Comparison of ENCODE assay signal across 1 cellular context in the genomic region with DNA sequence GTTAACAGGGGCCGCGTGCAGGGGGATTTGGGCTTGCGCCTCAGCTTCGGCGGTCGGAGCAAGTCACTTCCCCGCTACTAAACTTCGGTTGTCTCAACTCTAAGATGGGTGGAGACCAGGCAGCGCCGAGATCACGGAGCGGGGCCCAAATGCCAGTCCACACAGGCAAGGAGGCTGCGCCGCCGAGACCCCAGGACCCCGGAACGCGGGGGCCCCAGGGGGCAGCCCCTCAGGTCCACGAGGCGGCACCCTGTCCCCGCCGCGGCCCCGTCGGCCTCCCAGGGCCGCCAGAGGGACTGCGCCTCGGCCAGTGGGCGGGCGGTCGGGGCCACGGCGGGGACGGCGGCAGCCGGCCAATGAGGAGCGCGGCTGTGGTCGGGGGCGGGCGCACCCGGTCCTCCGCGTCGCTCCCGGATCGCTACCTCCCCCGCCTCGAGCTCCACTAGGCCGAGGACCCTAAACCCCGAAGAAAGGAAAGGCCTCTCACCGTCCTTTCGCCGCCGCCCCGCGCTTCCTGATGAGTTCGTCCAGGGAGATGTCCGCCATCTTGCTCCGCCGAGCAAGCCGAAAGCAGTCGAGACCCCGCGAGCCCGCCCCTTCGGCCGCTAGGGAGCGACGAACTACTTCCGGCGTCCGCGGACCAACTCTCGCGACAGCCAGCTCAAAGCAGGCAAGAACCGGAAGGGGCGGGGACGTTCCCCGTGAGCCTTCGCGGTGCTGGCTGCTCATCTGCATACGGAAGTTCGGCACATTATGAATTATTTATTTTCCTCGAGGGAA.
TF ChIP-seq lines count a peak whose summit lies in the region.

A gene with protein sequence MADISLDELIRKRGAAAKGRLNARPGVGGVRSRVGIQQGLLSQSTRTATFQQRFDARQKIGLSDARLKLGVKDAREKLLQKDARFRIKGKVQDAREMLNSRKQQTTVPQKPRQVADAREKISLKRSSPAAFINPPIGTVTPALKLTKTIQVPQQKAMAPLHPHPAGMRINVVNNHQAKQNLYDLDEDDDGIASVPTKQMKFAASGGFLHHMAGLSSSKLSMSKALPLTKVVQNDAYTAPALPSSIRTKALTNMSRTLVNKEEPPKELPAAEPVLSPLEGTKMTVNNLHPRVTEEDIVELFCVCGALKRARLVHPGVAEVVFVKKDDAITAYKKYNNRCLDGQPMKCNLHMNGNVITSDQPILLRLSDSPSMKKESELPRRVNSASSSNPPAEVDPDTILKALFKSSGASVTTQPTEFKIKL (minus strand): TSS at position 572 of the 780 bp plus-strand sequence. CDS start 26 bp downstream, at position 546.

TF ChIP-seq in K562, 482 proteins besides CTCF, POLR2A, EP300 and RAD21 (continued from another document and continues in another):
- TF ChIP-seq, protein P1, sequence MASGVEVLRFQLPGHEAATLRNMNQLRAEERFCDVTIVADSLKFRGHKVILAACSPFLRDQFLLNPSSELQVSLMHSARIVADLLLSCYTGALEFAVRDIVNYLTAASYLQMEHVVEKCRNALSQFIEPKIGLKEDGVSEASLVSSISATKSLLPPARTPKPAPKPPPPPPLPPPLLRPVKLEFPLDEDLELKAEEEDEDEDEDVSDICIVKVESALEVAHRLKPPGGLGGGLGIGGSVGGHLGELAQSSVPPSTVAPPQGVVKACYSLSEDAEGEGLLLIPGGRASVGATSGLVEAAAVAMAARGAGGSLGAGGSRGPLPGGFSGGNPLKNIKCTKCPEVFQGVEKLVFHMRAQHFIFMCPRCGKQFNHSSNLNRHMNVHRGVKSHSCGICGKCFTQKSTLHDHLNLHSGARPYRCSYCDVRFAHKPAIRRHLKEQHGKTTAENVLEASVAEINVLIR (CRISPR knock-in tag; IDR thresholded peaks at IDR 0.05): no peak
- TF ChIP-seq NUFIP1 (IDR thresholded peaks at IDR 0.05; ENCODE audit: partially characterized antibody) (no peak), KAT7 (CRISPR knock-in tag; IDR thresholded peaks at IDR 0.05; ENCODE audit: borderline replicate concordance) (0 out of 2 replicates have a peak, but pooled peaks have one; percentile 69), RAD51 (IDR thresholded peaks at IDR 0.05; ENCODE audit: borderline replicate concordance, low read depth) (no peak), LCOR (CRISPR knock-in tag; IDR thresholded peaks at IDR 0.05) (no peak), TARDBP (IDR thresholded peaks at IDR 0.05) (0 out of 2 replicates have a peak, but pooled peaks have one; percentile 40), ZBTB17 (CRISPR knock-in tag; IDR thresholded peaks at IDR 0.05) (peak; percentile 50; the same call in 1 of the 2 replicates), RBM25 (IDR thresholded peaks at IDR 0.05; ENCODE audit: low read depth, low read length, severe bottlenecking) (peak; percentile 37), CBX2 (IDR thresholded peaks at IDR 0.05; ENCODE audit: insufficient read depth, low read length, poor library complexity, severe bottlenecking) (no peak), BDP1 (IDR thresholded peaks at IDR 0.05; ENCODE audit: insufficient read depth, insufficient read length) (no peak), SIN3B (IDR thresholded peaks at IDR 0.05; ENCODE audit: low read depth) (peak; percentile 74; the same call in 1 of the 2 replicates), MBD2 (IDR thresholded peaks at IDR 0.05; ENCODE audit: borderline replicate concordance, low read depth) (no peak), ETV5 (CRISPR knock-in tag; IDR thresholded peaks at IDR 0.05; ENCODE audit: low read depth) (peak; percentile 47; the same call in 1 of the 2 replicates), KDM1A (IDR thresholded peaks at IDR 0.05) (no peak), SAFB2 (IDR thresholded peaks at IDR 0.05; ENCODE audit: borderline replicate concordance, low read depth, low read length, severe bottlenecking) (no peak), MEIS2 (IDR thresholded peaks at IDR 0.05; ENCODE audit: partially characterized antibody) (no peak), ERF (CRISPR knock-in tag; IDR thresholded peaks at IDR 0.05) (no peak)
- TF ChIP-seq, protein P2, sequence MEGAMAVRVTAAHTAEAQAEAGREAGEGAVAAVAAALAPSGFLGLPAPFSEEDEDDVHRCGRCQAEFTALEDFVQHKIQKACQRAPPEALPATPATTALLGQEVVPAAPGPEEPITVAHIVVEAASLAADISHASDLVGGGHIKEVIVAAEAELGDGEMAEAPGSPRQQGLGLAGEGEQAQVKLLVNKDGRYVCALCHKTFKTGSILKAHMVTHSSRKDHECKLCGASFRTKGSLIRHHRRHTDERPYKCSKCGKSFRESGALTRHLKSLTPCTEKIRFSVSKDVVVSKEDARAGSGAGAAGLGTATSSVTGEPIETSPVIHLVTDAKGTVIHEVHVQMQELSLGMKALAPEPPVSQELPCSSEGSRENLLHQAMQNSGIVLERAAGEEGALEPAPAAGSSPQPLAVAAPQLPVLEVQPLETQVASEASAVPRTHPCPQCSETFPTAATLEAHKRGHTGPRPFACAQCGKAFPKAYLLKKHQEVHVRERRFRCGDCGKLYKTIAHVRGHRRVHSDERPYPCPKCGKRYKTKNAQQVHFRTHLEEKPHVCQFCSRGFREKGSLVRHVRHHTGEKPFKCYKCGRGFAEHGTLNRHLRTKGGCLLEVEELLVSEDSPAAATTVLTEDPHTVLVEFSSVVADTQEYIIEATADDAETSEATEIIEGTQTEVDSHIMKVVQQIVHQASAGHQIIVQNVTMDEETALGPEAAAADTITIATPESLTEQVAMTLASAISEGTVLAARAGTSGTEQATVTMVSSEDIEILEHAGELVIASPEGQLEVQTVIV (CRISPR knock-in tag; IDR thresholded peaks at IDR 0.05; ENCODE audit: borderline replicate concordance): no peak
- TF ChIP-seq, protein P3, sequence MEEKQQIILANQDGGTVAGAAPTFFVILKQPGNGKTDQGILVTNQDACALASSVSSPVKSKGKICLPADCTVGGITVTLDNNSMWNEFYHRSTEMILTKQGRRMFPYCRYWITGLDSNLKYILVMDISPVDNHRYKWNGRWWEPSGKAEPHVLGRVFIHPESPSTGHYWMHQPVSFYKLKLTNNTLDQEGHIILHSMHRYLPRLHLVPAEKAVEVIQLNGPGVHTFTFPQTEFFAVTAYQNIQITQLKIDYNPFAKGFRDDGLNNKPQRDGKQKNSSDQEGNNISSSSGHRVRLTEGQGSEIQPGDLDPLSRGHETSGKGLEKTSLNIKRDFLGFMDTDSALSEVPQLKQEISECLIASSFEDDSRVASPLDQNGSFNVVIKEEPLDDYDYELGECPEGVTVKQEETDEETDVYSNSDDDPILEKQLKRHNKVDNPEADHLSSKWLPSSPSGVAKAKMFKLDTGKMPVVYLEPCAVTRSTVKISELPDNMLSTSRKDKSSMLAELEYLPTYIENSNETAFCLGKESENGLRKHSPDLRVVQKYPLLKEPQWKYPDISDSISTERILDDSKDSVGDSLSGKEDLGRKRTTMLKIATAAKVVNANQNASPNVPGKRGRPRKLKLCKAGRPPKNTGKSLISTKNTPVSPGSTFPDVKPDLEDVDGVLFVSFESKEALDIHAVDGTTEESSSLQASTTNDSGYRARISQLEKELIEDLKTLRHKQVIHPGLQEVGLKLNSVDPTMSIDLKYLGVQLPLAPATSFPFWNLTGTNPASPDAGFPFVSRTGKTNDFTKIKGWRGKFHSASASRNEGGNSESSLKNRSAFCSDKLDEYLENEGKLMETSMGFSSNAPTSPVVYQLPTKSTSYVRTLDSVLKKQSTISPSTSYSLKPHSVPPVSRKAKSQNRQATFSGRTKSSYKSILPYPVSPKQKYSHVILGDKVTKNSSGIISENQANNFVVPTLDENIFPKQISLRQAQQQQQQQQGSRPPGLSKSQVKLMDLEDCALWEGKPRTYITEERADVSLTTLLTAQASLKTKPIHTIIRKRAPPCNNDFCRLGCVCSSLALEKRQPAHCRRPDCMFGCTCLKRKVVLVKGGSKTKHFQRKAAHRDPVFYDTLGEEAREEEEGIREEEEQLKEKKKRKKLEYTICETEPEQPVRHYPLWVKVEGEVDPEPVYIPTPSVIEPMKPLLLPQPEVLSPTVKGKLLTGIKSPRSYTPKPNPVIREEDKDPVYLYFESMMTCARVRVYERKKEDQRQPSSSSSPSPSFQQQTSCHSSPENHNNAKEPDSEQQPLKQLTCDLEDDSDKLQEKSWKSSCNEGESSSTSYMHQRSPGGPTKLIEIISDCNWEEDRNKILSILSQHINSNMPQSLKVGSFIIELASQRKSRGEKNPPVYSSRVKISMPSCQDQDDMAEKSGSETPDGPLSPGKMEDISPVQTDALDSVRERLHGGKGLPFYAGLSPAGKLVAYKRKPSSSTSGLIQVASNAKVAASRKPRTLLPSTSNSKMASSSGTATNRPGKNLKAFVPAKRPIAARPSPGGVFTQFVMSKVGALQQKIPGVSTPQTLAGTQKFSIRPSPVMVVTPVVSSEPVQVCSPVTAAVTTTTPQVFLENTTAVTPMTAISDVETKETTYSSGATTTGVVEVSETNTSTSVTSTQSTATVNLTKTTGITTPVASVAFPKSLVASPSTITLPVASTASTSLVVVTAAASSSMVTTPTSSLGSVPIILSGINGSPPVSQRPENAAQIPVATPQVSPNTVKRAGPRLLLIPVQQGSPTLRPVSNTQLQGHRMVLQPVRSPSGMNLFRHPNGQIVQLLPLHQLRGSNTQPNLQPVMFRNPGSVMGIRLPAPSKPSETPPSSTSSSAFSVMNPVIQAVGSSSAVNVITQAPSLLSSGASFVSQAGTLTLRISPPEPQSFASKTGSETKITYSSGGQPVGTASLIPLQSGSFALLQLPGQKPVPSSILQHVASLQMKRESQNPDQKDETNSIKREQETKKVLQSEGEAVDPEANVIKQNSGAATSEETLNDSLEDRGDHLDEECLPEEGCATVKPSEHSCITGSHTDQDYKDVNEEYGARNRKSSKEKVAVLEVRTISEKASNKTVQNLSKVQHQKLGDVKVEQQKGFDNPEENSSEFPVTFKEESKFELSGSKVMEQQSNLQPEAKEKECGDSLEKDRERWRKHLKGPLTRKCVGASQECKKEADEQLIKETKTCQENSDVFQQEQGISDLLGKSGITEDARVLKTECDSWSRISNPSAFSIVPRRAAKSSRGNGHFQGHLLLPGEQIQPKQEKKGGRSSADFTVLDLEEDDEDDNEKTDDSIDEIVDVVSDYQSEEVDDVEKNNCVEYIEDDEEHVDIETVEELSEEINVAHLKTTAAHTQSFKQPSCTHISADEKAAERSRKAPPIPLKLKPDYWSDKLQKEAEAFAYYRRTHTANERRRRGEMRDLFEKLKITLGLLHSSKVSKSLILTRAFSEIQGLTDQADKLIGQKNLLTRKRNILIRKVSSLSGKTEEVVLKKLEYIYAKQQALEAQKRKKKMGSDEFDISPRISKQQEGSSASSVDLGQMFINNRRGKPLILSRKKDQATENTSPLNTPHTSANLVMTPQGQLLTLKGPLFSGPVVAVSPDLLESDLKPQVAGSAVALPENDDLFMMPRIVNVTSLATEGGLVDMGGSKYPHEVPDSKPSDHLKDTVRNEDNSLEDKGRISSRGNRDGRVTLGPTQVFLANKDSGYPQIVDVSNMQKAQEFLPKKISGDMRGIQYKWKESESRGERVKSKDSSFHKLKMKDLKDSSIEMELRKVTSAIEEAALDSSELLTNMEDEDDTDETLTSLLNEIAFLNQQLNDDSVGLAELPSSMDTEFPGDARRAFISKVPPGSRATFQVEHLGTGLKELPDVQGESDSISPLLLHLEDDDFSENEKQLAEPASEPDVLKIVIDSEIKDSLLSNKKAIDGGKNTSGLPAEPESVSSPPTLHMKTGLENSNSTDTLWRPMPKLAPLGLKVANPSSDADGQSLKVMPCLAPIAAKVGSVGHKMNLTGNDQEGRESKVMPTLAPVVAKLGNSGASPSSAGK (IDR thresholded peaks at IDR 0.05): 0 out of 2 replicates have a peak, but pooled peaks have one; percentile 11
- TF ChIP-seq, protein P4, sequence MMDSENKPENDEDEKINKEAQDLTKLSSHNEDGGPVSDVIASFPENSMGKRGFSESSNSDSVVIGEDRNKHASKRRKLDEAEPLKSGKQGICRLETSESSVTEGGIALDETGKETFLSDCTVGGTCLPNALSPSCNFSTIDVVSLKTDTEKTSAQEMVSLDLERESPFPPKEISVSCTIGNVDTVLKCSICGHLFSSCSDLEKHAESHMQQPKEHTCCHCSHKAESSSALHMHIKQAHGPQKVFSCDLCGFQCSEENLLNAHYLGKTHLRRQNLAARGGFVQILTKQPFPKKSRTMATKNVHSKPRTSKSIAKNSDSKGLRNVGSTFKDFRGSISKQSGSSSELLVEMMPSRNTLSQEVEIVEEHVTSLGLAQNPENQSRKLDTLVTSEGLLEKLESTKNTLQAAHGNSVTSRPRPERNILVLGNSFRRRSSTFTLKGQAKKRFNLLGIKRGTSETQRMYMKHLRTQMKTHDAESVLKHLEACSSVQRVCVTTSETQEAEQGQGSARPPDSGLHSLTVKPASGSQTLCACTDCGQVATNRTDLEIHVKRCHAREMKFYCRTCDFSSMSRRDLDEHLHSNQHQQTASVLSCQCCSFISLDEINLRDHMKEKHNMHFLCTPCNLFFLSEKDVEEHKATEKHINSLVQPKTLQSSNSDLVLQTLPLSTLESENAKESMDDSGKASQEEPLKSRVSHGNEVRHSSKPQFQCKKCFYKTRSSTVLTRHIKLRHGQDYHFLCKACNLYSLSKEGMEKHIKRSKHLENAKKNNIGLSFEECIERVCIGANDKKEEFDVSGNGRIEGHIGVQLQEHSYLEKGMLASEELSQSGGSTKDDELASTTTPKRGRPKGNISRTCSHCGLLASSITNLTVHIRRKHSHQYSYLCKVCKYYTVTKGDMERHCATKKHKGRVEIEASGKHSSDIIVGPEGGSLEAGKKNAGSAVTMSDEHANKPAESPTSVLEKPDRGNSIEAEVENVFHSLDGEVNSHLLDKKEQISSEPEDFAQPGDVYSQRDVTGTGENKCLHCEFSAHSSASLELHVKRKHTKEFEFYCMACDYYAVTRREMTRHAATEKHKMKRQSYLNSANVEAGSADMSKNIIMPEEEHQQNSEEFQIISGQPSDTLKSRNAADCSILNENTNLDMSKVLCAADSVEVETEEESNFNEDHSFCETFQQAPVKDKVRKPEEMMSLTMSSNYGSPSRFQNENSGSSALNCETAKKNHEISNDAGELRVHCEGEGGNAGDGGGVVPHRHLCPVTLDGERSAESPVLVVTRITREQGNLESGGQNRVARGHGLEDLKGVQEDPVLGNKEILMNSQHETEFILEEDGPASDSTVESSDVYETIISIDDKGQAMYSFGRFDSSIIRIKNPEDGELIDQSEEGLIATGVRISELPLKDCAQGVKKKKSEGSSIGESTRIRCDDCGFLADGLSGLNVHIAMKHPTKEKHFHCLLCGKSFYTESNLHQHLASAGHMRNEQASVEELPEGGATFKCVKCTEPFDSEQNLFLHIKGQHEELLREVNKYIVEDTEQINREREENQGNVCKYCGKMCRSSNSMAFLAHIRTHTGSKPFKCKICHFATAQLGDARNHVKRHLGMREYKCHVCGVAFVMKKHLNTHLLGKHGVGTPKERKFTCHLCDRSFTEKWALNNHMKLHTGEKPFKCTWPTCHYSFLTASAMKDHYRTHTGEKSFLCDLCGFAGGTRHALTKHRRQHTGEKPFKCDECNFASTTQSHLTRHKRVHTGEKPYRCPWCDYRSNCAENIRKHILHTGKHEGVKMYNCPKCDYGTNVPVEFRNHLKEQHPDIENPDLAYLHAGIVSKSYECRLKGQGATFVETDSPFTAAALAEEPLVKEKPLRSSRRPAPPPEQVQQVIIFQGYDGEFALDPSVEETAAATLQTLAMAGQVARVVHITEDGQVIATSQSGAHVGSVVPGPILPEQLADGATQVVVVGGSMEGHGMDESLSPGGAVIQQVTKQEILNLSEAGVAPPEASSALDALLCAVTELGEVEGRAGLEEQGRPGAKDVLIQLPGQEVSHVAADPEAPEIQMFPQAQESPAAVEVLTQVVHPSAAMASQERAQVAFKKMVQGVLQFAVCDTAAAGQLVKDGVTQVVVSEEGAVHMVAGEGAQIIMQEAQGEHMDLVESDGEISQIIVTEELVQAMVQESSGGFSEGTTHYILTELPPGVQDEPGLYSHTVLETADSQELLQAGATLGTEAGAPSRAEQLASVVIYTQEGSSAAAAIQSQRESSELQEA (IDR thresholded peaks at IDR 0.05; ENCODE audit: low read depth): no peak
- TF ChIP-seq, protein P5, sequence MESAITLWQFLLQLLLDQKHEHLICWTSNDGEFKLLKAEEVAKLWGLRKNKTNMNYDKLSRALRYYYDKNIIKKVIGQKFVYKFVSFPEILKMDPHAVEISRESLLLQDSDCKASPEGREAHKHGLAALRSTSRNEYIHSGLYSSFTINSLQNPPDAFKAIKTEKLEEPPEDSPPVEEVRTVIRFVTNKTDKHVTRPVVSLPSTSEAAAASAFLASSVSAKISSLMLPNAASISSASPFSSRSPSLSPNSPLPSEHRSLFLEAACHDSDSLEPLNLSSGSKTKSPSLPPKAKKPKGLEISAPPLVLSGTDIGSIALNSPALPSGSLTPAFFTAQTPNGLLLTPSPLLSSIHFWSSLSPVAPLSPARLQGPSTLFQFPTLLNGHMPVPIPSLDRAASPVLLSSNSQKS (CRISPR knock-in tag; IDR thresholded peaks at IDR 0.05): no peak
